In genomic region chr7:92810242-92810611, GRCh38 we compare ENCODE assay signal across 8 cellular contexts. TPM values are rescaled to one million over a fixed set of nuclear protein-coding genes. Genes with fewer than 3 reads are reported as not detected.
DNase-seq lines count a peak whose midpoint lies in the region; ATAC-seq, FAIRE-seq and TF ChIP-seq lines count a peak whose summit lies in the region.

No MANE protein-coding gene starts in this region.

- H3K4me3 ChIP-seq in pancreas = no peak overlapping the region
- no peak overlapping the region for H3K4me3 ChIP-seq in lower lobe of right lung

- TF ChIP-seq CTCF in pancreas (IDR thresholded peaks at IDR 0.05) (no peak), lower lobe of right lung (IDR thresholded peaks at IDR 0.05) (no peak)

- no peaks in the 10 kb centered on the region for H3K27me3 ChIP-seq in pancreas
- H3K27me3 ChIP-seq in lower lobe of right lung (ENCODE audit: low read depth) = no peaks in the 10 kb centered on the region

- peak overlapping the region; percentile 31 for H3K4me3 Mint-ChIP-seq in activated T-helper 2 cell treated with anti-CD3 and anti-CD28 coated beads, Interferon-gamma antibody, Interleukin-2, Interleukin-4, amounts not matched to agents 10 μg/mL and 5 μg/mL and 100 μg/mL, durations not matched to agents 14 hours and 24 hours and 36 hours (ENCODE audit: low read depth)

- no peaks in the 10 kb centered on the region for H3K27me3 Mint-ChIP-seq in activated T-helper 2 cell treated with anti-CD3 and anti-CD28 coated beads, Interferon-gamma antibody, Interleukin-2, Interleukin-4, amounts not matched to agents 10 μg/mL and 5 μg/mL and 100 μg/mL, durations not matched to agents 14 hours and 24 hours and 36 hours (ENCODE audit: low read depth)

- H3K27ac Mint-ChIP-seq in activated T-helper 2 cell treated with anti-CD3 and anti-CD28 coated beads, Interferon-gamma antibody, Interleukin-2, Interleukin-4, amounts not matched to agents 10 μg/mL and 5 μg/mL and 100 μg/mL, durations not matched to agents 14 hours and 24 hours and 36 hours = peak overlapping the region; percentile 91

- H3K4me1 ChIP-seq in pancreas (peaks cover 6 to 20% (median 15%) of the 10 kb centered on the region in 3 donors), lower lobe of right lung (peaks cover 13% of the 10 kb centered on the region)

- intact Hi-C loops in activated T-helper 2 cell treated with anti-CD3 and anti-CD28 coated beads, Interferon-gamma antibody, Interleukin-2, Interleukin-4, amounts not matched to agents 10 μg/mL and 5 μg/mL and 100 μg/mL, durations not matched to agents 14 hours and 24 hours and 36 hours (cut with micrococcal nuclease) = loop anchor here (5.0 kb wide), 1 partner anchor 163 kb away; no protein-coding TSS in a partner anchor
- intact Hi-C loops in pancreas (cut with DNase I) (no loop called here), lower lobe of right lung (cut with DNase I) (no loop called here)

- ATAC-seq in GM21390 (IDR thresholded peaks at IDR 0.05; ENCODE audit: unreplicated experiment) (peak; percentile 25), HG03521 (IDR thresholded peaks at IDR 0.05; ENCODE audit: unreplicated experiment) (peak; percentile 30), pancreas (peak in 3 of 4 donors; percentile 4 to 21 (median 16)), lower lobe of right lung (no peak)

- DNase-seq in CD1c-positive myeloid dendritic cell (ENCODE audit: extremely low spot score) = peak; percentile 25
- no peak for DNase-seq in activated T-helper 2 cell treated with anti-CD3 and anti-CD28 coated beads, Interferon-gamma antibody, Interleukin-2, Interleukin-4, amounts not matched to agents 10 μg/mL and 5 μg/mL and 100 μg/mL, durations not matched to agents 14 hours and 24 hours and 36 hours (ENCODE audit: low spot score)
- DNase-seq in pancreas = no peak
- DNase-seq in AML-193 (lab: John Stamatoyannopoulos, UW) = no peak
- no peak for DNase-seq in NCI-H2029 (lab: John Stamatoyannopoulos, UW)
- DNase-seq in lower lobe of right lung = no peak

- H3K36me3 ChIP-seq in pancreas (no peaks in the 10 kb centered on the region), lower lobe of right lung (no peaks in the 10 kb centered on the region)

- FAIRE-seq in pancreas (lab: Jason Lieb, UNC) = no peak

- H3K36me3 Mint-ChIP-seq in activated T-helper 2 cell treated with anti-CD3 and anti-CD28 coated beads, Interferon-gamma antibody, Interleukin-2, Interleukin-4, amounts not matched to agents 10 μg/mL and 5 μg/mL and 100 μg/mL, durations not matched to agents 14 hours and 24 hours and 36 hours (ENCODE audit: low read depth) = peaks cover 65% of the 10 kb centered on the region

- peaks cover 73% of the 10 kb centered on the region for H3K4me1 Mint-ChIP-seq in activated T-helper 2 cell treated with anti-CD3 and anti-CD28 coated beads, Interferon-gamma antibody, Interleukin-2, Interleukin-4, amounts not matched to agents 10 μg/mL and 5 μg/mL and 100 μg/mL, durations not matched to agents 14 hours and 24 hours and 36 hours (ENCODE audit: low read depth)

- H3K27ac ChIP-seq in pancreas (peak overlapping the region in 2 of 4 donors; percentile 53 to 74), lower lobe of right lung (no peak overlapping the region)

- H3K9me3 Mint-ChIP-seq in activated T-helper 2 cell treated with anti-CD3 and anti-CD28 coated beads, Interferon-gamma antibody, Interleukin-2, Interleukin-4, amounts not matched to agents 10 μg/mL and 5 μg/mL and 100 μg/mL, durations not matched to agents 14 hours and 24 hours and 36 hours = no peaks in the 10 kb centered on the region

- 33 to 39% methylated on average over 4 of the region's 4 CpGs for WGBS in pancreas, 2 donors

- H3K9me3 ChIP-seq in pancreas (no peaks in the 10 kb centered on the region), lower lobe of right lung (no peaks in the 10 kb centered on the region)

RNA-seq across cellular contexts. Expression of gene CDK6, which starts 26.1 kb away (rescaled TPM):
- total RNA-seq in activated T-helper 2 cell treated with anti-CD3 and anti-CD28 coated beads, Interferon-gamma antibody, Interleukin-2, Interleukin-4, amounts not matched to agents 10 μg/mL and 5 μg/mL and 100 μg/mL, durations not matched to agents 14 hours and 24 hours and 36 hours = 254 and 265 TPM in 2 replicates
- total RNA-seq in pancreas = 10 to 100 TPM; 15.3 to 33.4 (median 20.3) TPM
- polyA plus RNA-seq in pancreas = 1 to 10 TPM; 2.4 to 2.7 TPM
- 21.7 TPM for total RNA-seq in lower lobe of right lung

Comparison
In these comparisons a context has a peak if more than half of its experiments do, and no peak if none do; other contexts are left out.
1. ATAC-seq: peak in GM21390 (single experiment), HG03521 (single experiment) and pancreas (3 of 4); none in lower lobe of right lung (0 of 2).